Comparison of ENCODE assay signal across 1 cellular context in genomic region chr16:15093940-15094827, GRCh38.
TF ChIP-seq lines count a peak whose summit lies in the region.
"Not testable (repeated sequence)": the region's sequence is repeated elsewhere in the genome, so short reads cannot be mapped to it uniquely, and the experiment has no call there.

Gene RRN3, minus strand, starts transcription at chr16:15094272. Its CDS starts 39 bp downstream, at chr16:15094233.

TF ChIP-seq in K562, 482 proteins besides CTCF, POLR2A, EP300 and RAD21 (continued from another document):
- TF ChIP-seq NR2C2 (CRISPR knock-in tag; IDR thresholded peaks at IDR 0.05) (0 out of 2 replicates have a peak, but pooled peaks have one; percentile 27), NR2C2 (tag; IDR thresholded peaks at IDR 0.05) (peak; percentile 92), ATF1 (tag; IDR thresholded peaks at IDR 0.05) (peak; percentile 88), E2F1 (CRISPR knock-in tag; IDR thresholded peaks at IDR 0.05) (0 out of 2 replicates have a peak, but pooled peaks have one; percentile 55), PML (IDR thresholded peaks at IDR 0.05; ENCODE audit: low read length) (peak; percentile 58; the same call in 1 of the 2 replicates)
- TF ChIP-seq ATF1 (CRISPR knock-in tag; IDR thresholded peaks at IDR 0.05) = not testable (repeated sequence)
